Comparison of ENCODE assay signal across 1 cellular context in the genomic region with DNA sequence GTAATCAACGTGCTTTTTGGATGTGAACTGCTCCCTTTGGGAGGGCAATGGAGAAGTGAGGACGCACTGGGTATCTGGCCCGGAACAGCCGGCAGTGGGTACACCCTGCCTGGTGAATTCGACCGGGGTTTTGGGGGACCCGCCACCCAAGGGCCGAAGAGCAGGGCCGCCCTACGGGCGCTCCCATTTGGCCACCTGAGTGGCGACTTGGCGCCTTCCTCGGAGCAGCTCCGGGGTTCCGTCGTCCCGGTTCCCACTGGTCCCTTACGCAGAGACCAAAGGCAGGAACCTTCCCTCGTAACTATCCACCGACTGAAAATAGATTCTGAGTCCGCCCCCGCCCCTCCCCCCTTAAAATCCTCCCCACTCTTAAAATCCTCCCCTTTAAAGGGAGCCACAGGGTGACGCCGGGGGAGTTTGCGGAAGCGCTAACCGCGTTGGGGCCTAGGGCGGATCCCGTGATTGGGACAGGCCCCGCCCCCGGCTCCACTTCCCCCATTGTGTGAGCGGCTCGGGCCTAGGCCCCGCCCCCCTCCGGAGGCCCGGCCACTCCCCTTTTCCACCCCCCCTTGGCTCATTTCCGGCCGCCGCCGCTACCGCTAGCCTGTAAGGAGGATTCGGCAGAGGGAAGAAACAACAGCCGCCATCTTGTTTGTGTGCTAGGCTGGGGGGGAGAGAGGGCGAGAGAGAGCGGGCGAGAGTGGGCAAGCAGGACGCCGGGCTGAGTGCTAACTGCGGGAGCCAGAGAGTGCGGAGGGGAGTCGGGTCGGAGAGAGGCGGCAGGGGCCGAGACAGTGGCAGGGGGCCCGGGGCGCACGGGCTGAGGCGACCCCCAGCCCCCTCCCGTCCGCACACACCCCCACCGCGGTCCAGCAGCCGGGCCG.
TF ChIP-seq lines count a peak whose summit lies in the region.

No MANE protein-coding gene starts in this region.

TF ChIP-seq in HEK293, 187 proteins besides CTCF, POLR2A, EP300 and RAD21 (continued from another document):
- TF ChIP-seq ZNF580 (tag by site-specific recombination; IDR thresholded peaks at IDR 0.05) (0 out of 2 replicates have a peak, but pooled peaks have one; percentile 33), ZBTB26 (tag by site-specific recombination; optimal IDR thresholded peaks at IDR 0.05) (no peak), TRIM28 (IDR thresholded peaks at IDR 0.05; ENCODE audit: borderline replicate concordance, low read length) (no peak), GLI4 (tag by site-specific recombination; IDR thresholded peaks at IDR 0.05) (no peak), ZNF639 (tag by site-specific recombination; IDR thresholded peaks at IDR 0.05) (peak; percentile 48; the same call in 1 of the 2 replicates), ZNF549 (tag by site-specific recombination; IDR thresholded peaks at IDR 0.05) (no peak), ZBTB21 (tag by site-specific recombination; IDR thresholded peaks at IDR 0.05) (peak; percentile 56), SP3 (tag by site-specific recombination; IDR thresholded peaks at IDR 0.05) (peak; percentile 96), ZNF76 (tag by site-specific recombination; IDR thresholded peaks at IDR 0.05; ENCODE audit: borderline replicate concordance, low read depth) (peak; percentile 70), BCL11A (tag by site-specific recombination; IDR thresholded peaks at IDR 0.05; ENCODE audit: low read depth) (peak; percentile 82), GFI1B (tag by site-specific recombination; IDR thresholded peaks at IDR 0.05) (no peak), PRDM4 (tag by site-specific recombination; IDR thresholded peaks at IDR 0.05) (peak; percentile 61; the same call in 1 of the 2 replicates), KLF7 (tag by site-specific recombination; IDR thresholded peaks at IDR 0.05; ENCODE audit: borderline replicate concordance) (0 out of 2 replicates have a peak, but pooled peaks have one; percentile 30), OSR2 (tag by site-specific recombination; IDR thresholded peaks at IDR 0.05) (peak; percentile 46; the same call in 1 of the 2 replicates), ZBTB8A (tag by site-specific recombination; IDR thresholded peaks at IDR 0.05) (peak; percentile 99), ZNF341 (tag by site-specific recombination; IDR thresholded peaks at IDR 0.05; ENCODE audit: low read depth) (peak; percentile 95), ZNF223 (tag by site-specific recombination; IDR thresholded peaks at IDR 0.05) (no peak), ZNF624 (tag by site-specific recombination; IDR thresholded peaks at IDR 0.05) (no peak), ZNF18 (tag by site-specific recombination; IDR thresholded peaks at IDR 0.05) (peak; percentile 82), ZNF292 (tag by site-specific recombination; IDR thresholded peaks at IDR 0.05; ENCODE audit: borderline replicate concordance, low read depth) (no peak), YY1 (tag by site-specific recombination; IDR thresholded peaks at IDR 0.05) (peak; percentile 91), ZBTB20 (tag by site-specific recombination; IDR thresholded peaks at IDR 0.05) (peak; percentile 88), ZNF19 (tag by site-specific recombination; IDR thresholded peaks at IDR 0.05; ENCODE audit: low read depth) (no peak)
TF ChIP-seq in HEK293: peak in this region for 78.
